ENCODE assay signal across 1 cellular context in genomic region chr6:151437401-151437800, GRCh38.
A peak's percentile ranks its signal among the peaks of the same experiment; 100 is the strongest.
TF ChIP-seq lines count a peak whose summit lies in the region.

No MANE protein-coding gene starts in this region.

TF ChIP-seq in HepG2, 621 proteins besides CTCF, POLR2A, EP300 and RAD21 (continued from another document):
- TF ChIP-seq FOXA3 (CRISPR knock-in tag; IDR thresholded peaks at IDR 0.05) (0 out of 2 replicates have a peak, but pooled peaks have one; percentile 10), ARID3A (IDR thresholded peaks at IDR 0.05; ENCODE audit: low read depth, low read length) (0 out of 2 replicates have a peak, but pooled peaks have one; percentile 9), SCMH1 (CRISPR knock-in tag; IDR thresholded peaks at IDR 0.05; ENCODE audit: borderline replicate concordance) (no peak), ZNF12 (CRISPR knock-in tag; IDR thresholded peaks at IDR 0.05) (0 out of 2 replicates have a peak, but pooled peaks have one; percentile 21), PHB2 (IDR thresholded peaks at IDR 0.05; ENCODE audit: partially characterized antibody) (no peak), SP140L (CRISPR knock-in tag; IDR thresholded peaks at IDR 0.05; ENCODE audit: borderline replicate concordance) (no peak), TCF12 (IDR thresholded peaks at IDR 0.05) (no peak), TCF12 (CRISPR knock-in tag; IDR thresholded peaks at IDR 0.05) (no peak), ZBTB49 (CRISPR knock-in tag; IDR thresholded peaks at IDR 0.05; ENCODE audit: borderline replicate concordance) (no peak), FOSL2 (CRISPR knock-in tag; IDR thresholded peaks at IDR 0.05) (peak; percentile 42; the same call in 1 of the 2 replicates)
